25 cellular contexts compared by ENCODE assay signal in the genomic region with DNA sequence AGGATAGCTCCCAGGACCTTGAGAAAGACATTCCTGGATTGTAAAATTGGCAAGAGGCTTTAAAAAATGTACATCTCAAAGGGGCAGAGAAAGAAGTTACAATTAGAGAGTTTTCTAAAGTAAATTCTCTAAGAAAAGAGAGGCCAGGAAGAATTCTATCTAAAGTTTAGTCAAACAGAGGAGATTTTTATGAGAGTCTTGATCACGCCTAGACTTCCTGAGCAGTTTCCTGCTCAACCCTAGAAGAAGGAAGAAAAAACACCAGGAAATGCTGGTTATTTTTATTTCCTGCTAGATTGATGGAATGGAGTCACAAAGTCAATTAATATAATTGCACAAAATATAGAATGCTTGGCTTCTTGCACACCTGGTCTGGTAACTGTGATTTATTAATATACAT.
"Had no signal": no experiment of that assay in that cellular context is flagged by ENCODE, and none has a peak within 500 bp of the region (broad histone marks: within the 10 kb centered on the region; RNA-seq: fewer than 3 reads in every experiment).

No MANE protein-coding gene starts in this region.

- H3K27ac ChIP-seq: neural progenitor cell, ovary, parathyroid adenoma, psoas muscle, right lobe of liver, sigmoid colon, stomach, thoracic aorta, thyroid gland, tibial nerve, upper lobe of left lung, vagina had no signal

- H3K79me2 ChIP-seq: parathyroid adenoma had no signal

- H3K36me3 Mint-ChIP-seq: neural progenitor cell; stimulated activated effector memory CD8-positive, alpha-beta T cell treated with anti-CD3 and anti-CD28 coated beads, Interleukin-12 subunit alpha, Interleukin-12 subunit beta, amount 100 ng/mL, for 72 hours; stimulated activated naive B cell treated with anti-CD40 and anti-IgM and Interleukin-4, amounts not matched to agents 10 μg/mL and 1 μg/mL and 100 μg/mL, for 72 hours had no signal

- H3K9me3 Mint-ChIP-seq: nephron had no signal

- H3K9ac ChIP-seq: neural progenitor cell, parathyroid adenoma had no signal

- H3K27me3 Mint-ChIP-seq: progenitor cell of endocrine pancreas; stimulated activated naive B cell treated with anti-CD40 and anti-IgM and Interleukin-4, amounts not matched to agents 10 μg/mL and 1 μg/mL and 100 μg/mL, for 72 hours; stimulated activated naive CD8-positive, alpha-beta T cell treated with anti-CD3 and anti-CD28 coated beads, Interleukin-15, Interleukin-2, amounts not matched to agents 100 ng/mL and 50 ng/mL, for 24 hours had no signal

- H3K9me3 ChIP-seq: ovary, psoas muscle, right lobe of liver, thyroid gland, tibial nerve, vagina had no signal

- H3K27ac Mint-ChIP-seq: nephron; neural progenitor cell; progenitor cell of endocrine pancreas; stimulated activated effector memory CD8-positive, alpha-beta T cell treated with anti-CD3 and anti-CD28 coated beads, Interleukin-12 subunit alpha, Interleukin-12 subunit beta, amount 100 ng/mL, for 72 hours; stimulated activated naive B cell treated with anti-CD40 and anti-IgM and Interleukin-4, amounts not matched to agents 10 μg/mL and 1 μg/mL and 100 μg/mL, for 72 hours; stimulated activated naive CD8-positive, alpha-beta T cell treated with anti-CD3 and anti-CD28 coated beads, Interleukin-15, Interleukin-2, amounts not matched to agents 100 ng/mL and 50 ng/mL, for 24 hours had no signal

- H3K4me2 ChIP-seq: neural progenitor cell had no signal

- H2AFZ ChIP-seq: neural progenitor cell, parathyroid adenoma had no signal

- H3K4me1 ChIP-seq: parathyroid adenoma, psoas muscle, right lobe of liver, sigmoid colon, stomach, thyroid gland, tibial nerve, upper lobe of left lung, vagina had no signal

- ATAC-seq: psoas muscle; stimulated activated naive B cell treated with anti-CD40 and anti-IgM and Interleukin-4, amounts not matched to agents 10 μg/mL and 1 μg/mL and 100 μg/mL, for 72 hours had no signal

- H3K4me3 ChIP-seq: neural progenitor cell, ovary, psoas muscle, right lobe of liver, sigmoid colon, stomach, thoracic aorta, thyroid gland, tibial nerve, upper lobe of left lung, vagina had no signal

- H3K4me1 Mint-ChIP-seq: stimulated activated effector memory CD8-positive, alpha-beta T cell treated with anti-CD3 and anti-CD28 coated beads, Interleukin-12 subunit alpha, Interleukin-12 subunit beta, amount 100 ng/mL, for 72 hours; stimulated activated naive B cell treated with anti-CD40 and anti-IgM and Interleukin-4, amounts not matched to agents 10 μg/mL and 1 μg/mL and 100 μg/mL, for 72 hours had no signal

- H3K27me3 ChIP-seq: neural progenitor cell, ovary, right lobe of liver, sigmoid colon, stomach, thyroid gland, tibial nerve, upper lobe of left lung, vagina had no signal

- H3K36me3 ChIP-seq: neural progenitor cell, ovary, right lobe of liver, sigmoid colon, stomach, thoracic aorta, thyroid gland, tibial nerve, upper lobe of left lung, vagina had no signal

- H3K4me3 Mint-ChIP-seq: nephron; neural progenitor cell; stimulated activated effector memory CD8-positive, alpha-beta T cell treated with anti-CD3 and anti-CD28 coated beads, Interleukin-12 subunit alpha, Interleukin-12 subunit beta, amount 100 ng/mL, for 72 hours; stimulated activated naive B cell treated with anti-CD40 and anti-IgM and Interleukin-4, amounts not matched to agents 10 μg/mL and 1 μg/mL and 100 μg/mL, for 72 hours; stimulated activated naive CD8-positive, alpha-beta T cell treated with anti-CD3 and anti-CD28 coated beads, Interleukin-15, Interleukin-2, amounts not matched to agents 100 ng/mL and 50 ng/mL, for 24 hours had no signal

- DNase-seq: occipital lobe; ovary; psoas muscle; right lobe of liver; sigmoid colon; small intestine; stimulated activated CD4-positive, alpha-beta T cell treated with anti-CD3 and anti-CD28 coated beads, Interleukin-15, amount 100 ng/mL, for 24 hours; stimulated activated CD4-positive, alpha-beta T cell treated with anti-CD3 and anti-CD28 coated beads, Interleukin-2, amount 100 ng/mL, for 24 hours; stimulated activated CD4-positive, alpha-beta T cell treated with anti-CD3 and anti-CD28 coated beads, Interleukin-2, amount 100 ng/mL, for 48 hours; stimulated activated CD4-positive, alpha-beta T cell treated with anti-CD3 and anti-CD28 coated beads, Interleukin-4, amount 100 ng/mL, for 24 hours; stimulated activated naive B cell treated with anti-CD40 and anti-IgM and Interleukin-4, amounts not matched to agents 10 μg/mL and 1 μg/mL and 100 μg/mL, for 72 hours; stimulated activated naive CD4-positive, alpha-beta T cell treated with Interleukin-2 at 50 U/mL for 16 hours; stomach; thyroid gland; trophoblast cell had no signal
